ENCODE assay signal across 1 cellular context in genomic region chr18:74734013-74734444, GRCh38.
TF ChIP-seq lines count a peak whose summit lies in the region.

No MANE protein-coding gene starts in this region.

TF ChIP-seq in HepG2, 621 proteins besides CTCF, POLR2A, EP300 and RAD21 (continued from another document and continues in another):
- no peak for TF ChIP-seq ZNF512 (CRISPR knock-in tag; IDR thresholded peaks at IDR 0.05)
- TF ChIP-seq GLI4 (CRISPR knock-in tag; IDR thresholded peaks at IDR 0.05; ENCODE audit: borderline replicate concordance): no peak
- no peak for TF ChIP-seq KLF11 (CRISPR knock-in tag; IDR thresholded peaks at IDR 0.05)
- no peak for TF ChIP-seq ZNF777 (CRISPR knock-in tag; IDR thresholded peaks at IDR 0.05)
- TF ChIP-seq ZNF331 (CRISPR knock-in tag; IDR thresholded peaks at IDR 0.05): peak; percentile 85
- no peak for TF ChIP-seq ZNF414 (CRISPR knock-in tag; IDR thresholded peaks at IDR 0.05)
- TF ChIP-seq ZNF564 (CRISPR knock-in tag; IDR thresholded peaks at IDR 0.05): 0 out of 2 replicates have a peak, but pooled peaks have one; percentile 38
- TF ChIP-seq ZNF343 (CRISPR knock-in tag; IDR thresholded peaks at IDR 0.05): no peak
- TF ChIP-seq ZGPAT (CRISPR knock-in tag; IDR thresholded peaks at IDR 0.05): peak; percentile 52
- TF ChIP-seq HIC2 (CRISPR knock-in tag; IDR thresholded peaks at IDR 0.05; ENCODE audit: low read depth): no peak
- TF ChIP-seq YEATS4 (CRISPR knock-in tag; IDR thresholded peaks at IDR 0.05; ENCODE audit: borderline replicate concordance): no peak; the same call in 1 of the 2 replicates
- no peak for TF ChIP-seq ZNF512B (CRISPR knock-in tag; IDR thresholded peaks at IDR 0.05; ENCODE audit: borderline replicate concordance)
- no peak for TF ChIP-seq TFDP1 (CRISPR knock-in tag; IDR thresholded peaks at IDR 0.05; ENCODE audit: borderline replicate concordance)
- no peak for TF ChIP-seq ZNF703 (CRISPR knock-in tag; IDR thresholded peaks at IDR 0.05; ENCODE audit: borderline replicate concordance)
- TF ChIP-seq HNF1A (IDR thresholded peaks at IDR 0.05; ENCODE audit: low read depth): peak; percentile 29; the same call in 1 of the 2 replicates
- no peak; the same call in 1 of the 2 replicates for TF ChIP-seq HNF1A (CRISPR knock-in tag; IDR thresholded peaks at IDR 0.05; ENCODE audit: borderline replicate concordance)
- TF ChIP-seq DNMT1 (CRISPR knock-in tag; IDR thresholded peaks at IDR 0.05): no peak
- TF ChIP-seq PHF8 (CRISPR knock-in tag; IDR thresholded peaks at IDR 0.05): peak; percentile 36; the same call in 1 of the 2 replicates
- peak; percentile 69; the same call in 1 of the 2 replicates for TF ChIP-seq SALL1 (CRISPR knock-in tag; IDR thresholded peaks at IDR 0.05)
- TF ChIP-seq ZNF788 (CRISPR knock-in tag; IDR thresholded peaks at IDR 0.05; ENCODE audit: borderline replicate concordance): peak; percentile 38; the same call in 1 of the 2 replicates
- no peak for TF ChIP-seq DDIT3 (CRISPR knock-in tag; IDR thresholded peaks at IDR 0.05)
- peak; percentile 71 for TF ChIP-seq ZNF614 (CRISPR knock-in tag; IDR thresholded peaks at IDR 0.05; ENCODE audit: borderline replicate concordance)
- TF ChIP-seq ARNT2 (CRISPR knock-in tag; IDR thresholded peaks at IDR 0.05; ENCODE audit: low read depth): no peak
- TF ChIP-seq SATB2 (CRISPR knock-in tag; IDR thresholded peaks at IDR 0.05): no peak
- peak; percentile 44; the same call in 1 of the 2 replicates for TF ChIP-seq ATF1 (CRISPR knock-in tag; IDR thresholded peaks at IDR 0.05)
- TF ChIP-seq ZNF841 (CRISPR knock-in tag; IDR thresholded peaks at IDR 0.05; ENCODE audit: borderline replicate concordance): no peak
- TF ChIP-seq SOX5 (CRISPR knock-in tag; IDR thresholded peaks at IDR 0.05; ENCODE audit: borderline replicate concordance): peak; percentile 72; the same call in 1 of the 2 replicates
- TF ChIP-seq ZMYM4 (CRISPR knock-in tag; IDR thresholded peaks at IDR 0.05): peak; percentile 78
- TF ChIP-seq KLF12 (CRISPR knock-in tag; IDR thresholded peaks at IDR 0.05; ENCODE audit: borderline replicate concordance): no peak
- TF ChIP-seq ZBTB37 (CRISPR knock-in tag; IDR thresholded peaks at IDR 0.05): no peak
- no peak for TF ChIP-seq RERE (CRISPR knock-in tag; IDR thresholded peaks at IDR 0.05; ENCODE audit: low read depth)
